Comparison of ENCODE assay signal across 8 cellular contexts in genomic region chr17:4947411-4948165, GRCh38. TPM values are rescaled to one million over a fixed set of nuclear protein-coding genes. Genes with fewer than 3 reads are reported as not detected.
DNase-seq lines count a peak whose midpoint lies in the region; ATAC-seq lines count a peak whose summit lies in the region.

No MANE protein-coding gene starts in this region.

- intact Hi-C loops in left ventricle myocardium superior (cut with micrococcal nuclease) (no loop called here), sciatic nerve (cut with DNase I) (no loop called here)

- peak; percentile 43 for DNase-seq in GDM1 (lab: John Stamatoyannopoulos, UW)
- peak; percentile 61 for DNase-seq in HK-2 (ENCODE audit: unreplicated experiment)
- peak; percentile 40 to 87 (median 56) for DNase-seq in T-helper 1 cell
- peak; percentile 54 for DNase-seq in amniotic epithelial cell (ENCODE audit: low read depth)
- DNase-seq in left ventricle myocardium superior: peak; percentile 79
- peak; percentile 77 for DNase-seq in sciatic nerve (ENCODE audit: low spot score)

- peak; percentile 28 for ATAC-seq in left ventricle myocardium superior
- ATAC-seq in sciatic nerve: peak; percentile 27
- ATAC-seq in GM21447 (IDR thresholded peaks at IDR 0.05; ENCODE audit: unreplicated experiment): no peak
- ATAC-seq in GM21526 (IDR thresholded peaks at IDR 0.05; ENCODE audit: low FRiP score, unreplicated experiment): no peak

RNA-seq across cellular contexts. Expression of gene PFN1, which starts 0.7 kb away (rescaled TPM):
- total RNA-seq in left ventricle myocardium superior (193 TPM), sciatic nerve (234 TPM)

RNA-seq across cellular contexts. Expression of gene ENO3, which starts 3.3 kb away (rescaled TPM):
- total RNA-seq in left ventricle myocardium superior (670 TPM), sciatic nerve (5.1 TPM)

RNA-seq across cellular contexts. Expression of gene RNF167, which starts 7.5 kb away (rescaled TPM):
- total RNA-seq in left ventricle myocardium superior (104 TPM), sciatic nerve (76.5 TPM)

RNA-seq across cellular contexts. Expression of gene SLC25A11, which starts 7.7 kb away (rescaled TPM):
- 246 TPM for total RNA-seq in left ventricle myocardium superior
- total RNA-seq in sciatic nerve: 28.3 TPM

RNA-seq across cellular contexts. Expression of gene GP1BA, which starts 15.5 kb away (rescaled TPM):
- total RNA-seq in left ventricle myocardium superior: not detected
- total RNA-seq in sciatic nerve: not detected

Comparison
In these comparisons a context has a peak if more than half of its experiments do, and no peak if none do; other contexts are left out.
1. ATAC-seq: peak in left ventricle myocardium superior (single experiment) and sciatic nerve (single experiment); none in GM21447 (single experiment) and GM21526 (single experiment).
2. RNA of gene ENO3, which starts 3.3 kb away (total RNA-seq): 670 TPM in left ventricle myocardium superior (single experiment); 5.1 TPM in sciatic nerve (single experiment); every median in the first group is over 100 times any median in the second.
3. Peak in every context shown above with its lines, with median percentiles within 50 percentile points of each other: DNase-seq.